ENCODE assay signal across 23 cellular contexts in the genomic region with DNA sequence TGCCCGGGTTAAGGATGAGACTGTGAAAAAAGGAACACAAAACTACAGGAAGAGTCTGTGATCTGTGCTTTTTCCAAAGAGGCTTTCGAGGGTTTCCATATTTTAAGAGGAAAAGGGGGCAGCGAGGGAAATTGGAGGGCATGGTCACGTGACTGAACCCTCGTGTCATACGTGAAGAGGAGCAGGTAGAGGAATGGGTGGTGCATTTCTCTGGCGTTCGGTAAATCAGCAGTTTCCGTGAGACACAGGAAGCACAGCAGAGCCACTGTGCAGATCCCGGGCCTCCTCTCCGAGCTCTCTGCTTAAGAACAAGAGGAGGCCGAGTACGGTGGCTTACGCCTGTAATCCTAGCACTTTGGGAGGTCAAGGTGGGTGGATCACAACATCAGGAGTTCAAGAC.
"Had no signal": no experiment of that assay in that cellular context is flagged by ENCODE, and none has a peak within 500 bp of the region (broad histone marks: within the 10 kb centered on the region; RNA-seq: fewer than 3 reads in every experiment).

No MANE protein-coding gene starts in this region.

- H3K27me3 Mint-ChIP-seq: activated CD4-positive, alpha-beta T cell treated with anti-CD3 and anti-CD28 coated beads for 36 hours; activated naive CD4-positive, alpha-beta T cell treated with anti-CD3 and anti-CD28 coated beads, Interleukin-2, amount 50 U/mL, for 24 hours had no signal

- H3K36me3 Mint-ChIP-seq: activated naive CD4-positive, alpha-beta T cell treated with anti-CD3 and anti-CD28 coated beads, Interleukin-2, amount 50 U/mL, for 24 hours; natural killer cell had no signal

- H3K4me3 ChIP-seq: breast epithelium, gastrocnemius medialis, left lung, lower lobe of right lung, ovary, upper lobe of left lung had no signal

- H3K36me3 ChIP-seq: breast epithelium, gastrocnemius medialis, left lung, lower lobe of right lung, neutrophil, ovary, upper lobe of left lung had no signal

- H3K4me3 Mint-ChIP-seq: activated CD4-positive, alpha-beta T cell treated with anti-CD3 and anti-CD28 coated beads for 36 hours; activated naive CD4-positive, alpha-beta T cell treated with anti-CD3 and anti-CD28 coated beads, Interleukin-2, amount 50 U/mL, for 24 hours; activated naive CD8-positive, alpha-beta T cell treated with anti-CD3 and anti-CD28 coated beads, Interleukin-2, amount 50 U/mL, for 24 hours; natural killer cell had no signal

- H3K9me3 ChIP-seq: breast epithelium, gastrocnemius medialis, left lung, lower lobe of right lung, neutrophil, ovary, upper lobe of left lung had no signal

- DNase-seq: activated CD4-positive, alpha-beta T cell treated with anti-CD3 and anti-CD28 coated beads for 36 hours; activated CD4-positive, CD25-positive, alpha-beta regulatory T cell; activated naive CD8-positive, alpha-beta T cell treated with anti-CD3 and anti-CD28 coated beads, Interleukin-2, amount 50 U/mL, for 24 hours; activated T-cell treated with anti-CD3 and anti-CD28 coated beads, Interleukin-2, amount 50 U/mL, for 48 hours; amygdala; effector memory CD4-positive, alpha-beta T cell; erythroblast; gastrocnemius medialis; glutamatergic neuron; left lung; lower lobe of right lung; mesenchymal stem cell; natural killer cell; small intestine; stimulated activated naive CD4-positive, alpha-beta T cell treated with Interleukin-2 at 50 U/mL for 16 hours; upper lobe of left lung had no signal

- ATAC-seq: activated CD4-positive, alpha-beta T cell treated with anti-CD3 and anti-CD28 coated beads for 36 hours; activated naive CD8-positive, alpha-beta T cell treated with anti-CD3 and anti-CD28 coated beads, Interleukin-2, amount 50 U/mL, for 24 hours; gastrocnemius medialis; left lung; lower lobe of right lung; natural killer cell; sciatic nerve had no signal

- H3K4me1 Mint-ChIP-seq: activated CD4-positive, alpha-beta T cell treated with anti-CD3 and anti-CD28 coated beads for 36 hours; activated naive CD4-positive, alpha-beta T cell treated with anti-CD3 and anti-CD28 coated beads, Interleukin-2, amount 50 U/mL, for 24 hours; activated naive CD8-positive, alpha-beta T cell treated with anti-CD3 and anti-CD28 coated beads, Interleukin-2, amount 50 U/mL, for 24 hours; natural killer cell had no signal

- H3K27ac Mint-ChIP-seq: activated CD4-positive, alpha-beta T cell treated with anti-CD3 and anti-CD28 coated beads for 36 hours; activated naive CD4-positive, alpha-beta T cell treated with anti-CD3 and anti-CD28 coated beads, Interleukin-2, amount 50 U/mL, for 24 hours; activated naive CD8-positive, alpha-beta T cell treated with anti-CD3 and anti-CD28 coated beads, Interleukin-2, amount 50 U/mL, for 24 hours; activated T-helper 2 cell treated with anti-CD3 and anti-CD28 coated beads, Interferon-gamma antibody, Interleukin-2, Interleukin-4, amounts not matched to agents 10 μg/mL and 5 μg/mL and 100 μg/mL, durations not matched to agents 14 hours and 24 hours and 36 hours; natural killer cell; progenitor cell of endocrine pancreas had no signal

- H3K27ac ChIP-seq: breast epithelium, gastrocnemius medialis, left lung, lower lobe of right lung, neutrophil, ovary, upper lobe of left lung had no signal

- H3K4me1 ChIP-seq: breast epithelium, gastrocnemius medialis, left lung, lower lobe of right lung, upper lobe of left lung had no signal

- H3K9me3 Mint-ChIP-seq: activated naive CD4-positive, alpha-beta T cell treated with anti-CD3 and anti-CD28 coated beads, Interleukin-2, amount 50 U/mL, for 24 hours; activated T-helper 2 cell treated with anti-CD3 and anti-CD28 coated beads, Interferon-gamma antibody, Interleukin-2, Interleukin-4, amounts not matched to agents 10 μg/mL and 5 μg/mL and 100 μg/mL, durations not matched to agents 14 hours and 24 hours and 36 hours; natural killer cell had no signal

- H3K27me3 ChIP-seq: left lung, neutrophil, ovary, upper lobe of left lung had no signal
